ENCODE assay signal across 26 cellular contexts in the genomic region with DNA sequence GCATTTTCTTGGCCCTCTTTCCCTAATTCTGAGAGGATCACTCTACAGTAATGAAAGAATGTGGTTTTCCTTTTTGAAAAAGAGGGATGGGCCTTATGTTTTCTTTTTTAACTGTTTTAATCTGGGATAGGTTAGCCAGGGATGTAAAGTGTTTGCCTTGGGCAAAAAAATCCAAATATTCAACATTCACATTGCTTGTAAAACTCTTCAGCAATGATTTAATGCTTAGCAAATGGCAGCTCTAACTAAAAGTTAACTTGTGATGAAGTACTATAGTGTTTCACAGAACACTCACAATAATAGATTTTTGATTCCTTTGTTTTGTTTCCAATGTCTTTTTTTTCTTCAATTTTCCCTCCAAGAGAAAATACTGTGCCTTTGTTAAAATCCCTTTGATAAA.
"Had no signal": no experiment of that assay in that cellular context is flagged by ENCODE, and none has a peak within 500 bp of the region (broad histone marks: within the 10 kb centered on the region; RNA-seq: fewer than 3 reads in every experiment).

No MANE protein-coding gene starts in this region.

- H3K27ac ChIP-seq: esophagus squamous epithelium, heart right ventricle, left lung, ovary, right lobe of liver, testis, tibial artery, upper lobe of left lung had no signal

- H3K4me1 ChIP-seq: esophagus squamous epithelium, heart right ventricle, left lung, right lobe of liver, testis, tibial artery, upper lobe of left lung had no signal

- H3K4me3 Mint-ChIP-seq: effector memory CD8-positive, alpha-beta T cell; natural killer cell; stimulated activated effector memory CD8-positive, alpha-beta T cell treated with anti-CD3 and anti-CD28 coated beads, Interleukin-12 subunit alpha, Interleukin-12 subunit beta, amount 100 ng/mL, for 72 hours had no signal

- ATAC-seq: effector memory CD8-positive, alpha-beta T cell; heart right ventricle; left cardiac atrium; left lung; natural killer cell; right lobe of liver; stimulated activated effector memory CD8-positive, alpha-beta T cell treated with anti-CD3 and anti-CD28 coated beads, Interleukin-12 subunit alpha, Interleukin-12 subunit beta, amount 100 ng/mL, for 72 hours; stimulated activated naive CD8-positive, alpha-beta T cell treated with anti-CD3 and anti-CD28 coated beads, Interleukin-15, Interleukin-2, amounts not matched to agents 100 U/mL and 50 U/mL, for 24 hours had no signal

- H3K36me3 Mint-ChIP-seq: natural killer cell; stimulated activated effector memory CD8-positive, alpha-beta T cell treated with anti-CD3 and anti-CD28 coated beads, Interleukin-12 subunit alpha, Interleukin-12 subunit beta, amount 100 ng/mL, for 72 hours had no signal

- H3K4me1 Mint-ChIP-seq: natural killer cell; stimulated activated effector memory CD8-positive, alpha-beta T cell treated with anti-CD3 and anti-CD28 coated beads, Interleukin-12 subunit alpha, Interleukin-12 subunit beta, amount 100 ng/mL, for 72 hours had no signal

- DNase-seq: cerebellar nuclear complex; cortex of kidney; effector memory CD8-positive, alpha-beta T cell; erythroblast; esophagus squamous epithelium; foreskin melanocyte; glutamatergic neuron; heart right ventricle; hippocampal formation; left cardiac atrium; left lung; mesenchymal stem cell; natural killer cell; nucleus accumbens; ovary; right lobe of liver; small intestine; stimulated activated CD4-positive, alpha-beta T cell treated with anti-CD3 and anti-CD28 coated beads, Interleukin-12 subunit alpha, Interleukin-12 subunit beta, amount 100 ng/mL, for 4 hours; stimulated activated CD4-positive, alpha-beta T cell treated with anti-CD3 and anti-CD28 coated beads, Interleukin-1b, Interleukin-23, amount 100 ng/mL, for 48 hours; stimulated activated CD4-positive, alpha-beta T cell treated with anti-CD3 and anti-CD28 coated beads, Interleukin-4, amount 100 ng/mL, for 1 hour; stimulated activated naive CD8-positive, alpha-beta T cell treated with anti-CD3 and anti-CD28 coated beads, Interleukin-15, Interleukin-2, amounts not matched to agents 100 U/mL and 50 U/mL, for 24 hours; substantia nigra; testis; tibial artery; upper lobe of left lung had no signal

- H3K36me3 ChIP-seq: esophagus squamous epithelium, heart right ventricle, left lung, ovary, right lobe of liver, tibial artery, upper lobe of left lung had no signal

- H3K27me3 Mint-ChIP-seq: effector memory CD8-positive, alpha-beta T cell had no signal

- H3K9me3 ChIP-seq: esophagus squamous epithelium, heart right ventricle, left lung, ovary, right lobe of liver, testis, tibial artery, upper lobe of left lung had no signal

- H3K27me3 ChIP-seq: esophagus squamous epithelium, heart right ventricle, left lung, ovary, right lobe of liver, testis, tibial artery, upper lobe of left lung had no signal

- H3K27ac Mint-ChIP-seq: effector memory CD8-positive, alpha-beta T cell; natural killer cell; stimulated activated effector memory CD8-positive, alpha-beta T cell treated with anti-CD3 and anti-CD28 coated beads, Interleukin-12 subunit alpha, Interleukin-12 subunit beta, amount 100 ng/mL, for 72 hours had no signal

- H3K4me3 ChIP-seq: esophagus squamous epithelium, heart right ventricle, left lung, ovary, right lobe of liver, testis, tibial artery, upper lobe of left lung had no signal
